4 cellular contexts compared by ENCODE assay signal in the genomic region with DNA sequence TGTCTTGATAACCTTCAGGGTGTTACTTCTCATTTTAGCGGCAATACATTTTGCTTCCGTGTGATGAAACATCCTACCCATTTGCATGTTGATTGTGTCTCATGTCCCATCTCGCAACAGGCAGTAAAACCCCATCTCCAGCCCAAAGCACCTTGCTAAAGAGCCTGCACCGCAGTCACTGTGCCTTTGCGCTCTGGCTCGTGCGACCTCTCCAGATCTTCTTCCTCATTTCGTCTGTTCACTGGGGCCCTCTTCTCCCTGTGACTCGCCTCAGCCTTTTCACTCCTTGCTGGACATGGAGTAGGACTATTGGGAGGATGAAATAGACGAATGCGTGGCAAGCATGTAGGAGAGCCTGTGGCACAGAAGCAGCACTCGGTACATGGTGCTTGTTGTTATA. TPM values are rescaled to one million over a fixed set of nuclear protein-coding genes. Genes with fewer than 3 reads are reported as not detected.
"Had no signal": no experiment of that assay in that cellular context is flagged by ENCODE, and none has a peak within 500 bp of the region (broad histone marks: within the 10 kb centered on the region; RNA-seq: fewer than 3 reads in every experiment).

No MANE protein-coding gene starts in this region.

RNA-seq across cellular contexts. Expression of a gene that starts 57.9 kb away (rescaled TPM):
- total RNA-seq: dermis microvascular lymphatic vessel endothelial cell, fibroblast of lung, fibroblast of villous mesenchyme had no signal
- polyA plus RNA-seq: aorta, fibroblast of lung had no signal
